In the genomic region with DNA sequence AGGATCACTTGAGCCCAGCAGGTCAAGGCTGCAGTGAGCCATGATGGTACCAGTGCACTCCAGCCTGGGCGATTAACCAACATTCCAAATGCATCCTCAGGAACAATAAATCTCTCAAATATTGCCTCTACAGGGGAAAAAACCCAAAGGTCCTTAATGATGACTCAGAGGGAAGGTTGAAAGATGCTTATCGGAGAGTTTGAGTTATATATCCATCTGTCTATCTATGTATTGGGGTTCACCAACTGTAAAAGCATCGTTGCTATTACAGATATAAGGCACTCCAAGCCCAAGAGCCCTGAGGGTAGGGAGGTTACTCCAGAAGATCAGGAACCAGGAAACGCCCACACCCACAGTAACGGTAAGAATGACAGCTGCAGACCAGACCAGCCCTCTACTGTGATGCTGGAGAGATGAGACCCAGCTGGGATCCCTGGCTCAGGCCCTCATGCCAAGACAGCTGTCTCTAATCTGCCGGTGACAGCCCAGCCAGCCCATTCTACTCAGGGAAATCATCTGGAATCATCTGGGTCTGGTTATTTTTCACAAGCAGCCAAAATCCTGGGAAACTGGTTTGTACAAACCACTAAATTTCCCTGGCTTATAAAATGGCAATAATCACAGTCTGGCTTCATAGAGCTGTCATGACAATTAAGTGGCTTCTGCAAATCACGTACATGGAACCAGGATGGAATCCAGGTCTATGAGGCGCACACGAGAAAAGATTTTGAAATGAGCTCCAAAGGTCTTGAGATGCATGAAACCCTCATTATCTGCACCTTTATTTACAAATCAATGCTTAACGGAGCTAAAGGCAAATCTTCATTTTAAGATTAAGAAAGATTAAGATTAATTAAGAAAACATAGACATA, we compare ENCODE assay signal across 1 cellular context.
TF ChIP-seq lines count a peak whose summit lies in the region.

No MANE protein-coding gene starts in this region.

TF ChIP-seq in HepG2, 621 proteins besides CTCF, POLR2A, EP300 and RAD21:
- TF ChIP-seq THAP11 (CRISPR knock-in tag; IDR thresholded peaks at IDR 0.05) (no peak), SAP130 (CRISPR knock-in tag; IDR thresholded peaks at IDR 0.05; ENCODE audit: low read depth) (no peak), ZNF629 (CRISPR knock-in tag; conservative IDR thresholded peaks at IDR 0.05) (no peak), HNRNPLL (IDR thresholded peaks at IDR 0.05; ENCODE audit: low read depth, low read length, poor library complexity, severe bottlenecking) (no peak), SMARCC2 (IDR thresholded peaks at IDR 0.05) (no peak), ZNF782 (CRISPR knock-in tag; IDR thresholded peaks at IDR 0.05; ENCODE audit: borderline replicate concordance) (no peak), ZFP36L2 (CRISPR knock-in tag; IDR thresholded peaks at IDR 0.05) (no peak), JUN (CRISPR knock-in tag; IDR thresholded peaks at IDR 0.05) (no peak), ZSCAN31 (CRISPR knock-in tag; IDR thresholded peaks at IDR 0.05; ENCODE audit: low read depth) (no peak), ZNF276 (CRISPR knock-in tag; IDR thresholded peaks at IDR 0.05; ENCODE audit: low read depth) (no peak), ATRX (CRISPR knock-in tag; IDR thresholded peaks at IDR 0.05; ENCODE audit: borderline replicate concordance) (no peak), YEATS2 (CRISPR knock-in tag; IDR thresholded peaks at IDR 0.05; ENCODE audit: borderline replicate concordance) (no peak), ARID2 (CRISPR knock-in tag; IDR thresholded peaks at IDR 0.05; ENCODE audit: borderline replicate concordance) (no peak), MAFF (IDR thresholded peaks at IDR 0.05; ENCODE audit: low read depth, low read length) (no peak), CC2D1A (CRISPR knock-in tag; IDR thresholded peaks at IDR 0.05) (no peak), GABPB1 (CRISPR knock-in tag; IDR thresholded peaks at IDR 0.05) (no peak)
